Comparison of ENCODE assay signal across 1 cellular context in the genomic region with DNA sequence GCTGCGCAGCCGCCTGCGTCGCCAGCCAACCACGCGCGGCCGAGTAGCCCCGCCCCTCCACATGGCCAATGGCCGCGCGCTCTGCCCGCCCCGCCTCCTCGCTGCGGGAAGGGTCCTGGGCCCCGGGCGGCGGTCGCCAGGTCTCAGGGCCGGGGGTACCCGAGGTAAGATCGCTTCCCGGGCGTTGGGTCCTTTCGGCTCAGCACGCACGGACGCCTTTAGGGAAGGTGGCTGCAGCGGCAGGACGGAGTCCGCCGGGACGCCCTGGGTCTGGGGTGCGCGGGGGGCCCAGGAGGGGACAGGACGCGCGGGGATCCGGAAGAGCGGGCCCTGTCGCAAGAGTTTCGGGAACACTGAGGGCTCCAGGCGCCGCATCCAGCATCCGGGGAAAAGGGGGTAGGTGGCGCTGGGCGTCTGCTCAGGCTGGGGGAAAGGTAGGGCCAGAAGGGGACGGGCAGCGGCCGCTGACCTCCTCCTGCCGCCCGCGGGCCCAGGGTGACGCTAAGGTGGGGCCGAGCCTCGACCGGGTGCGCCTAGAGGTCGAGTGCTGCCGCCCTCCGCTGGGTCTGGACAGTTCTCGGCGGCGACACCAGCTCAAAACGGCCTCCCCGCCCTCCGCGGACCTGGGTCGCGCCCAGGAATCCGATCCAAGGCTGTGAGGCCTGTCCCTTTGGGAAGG.
TF ChIP-seq lines count a peak whose summit lies in the region.

Gene MAVS (plus strand): TSS at position 95 of the 679 bp plus-strand sequence. CDS start 7,791 bp downstream, outside the sequence.

TF ChIP-seq in HepG2, 621 proteins besides CTCF, POLR2A, EP300 and RAD21 (continued from another document and continues in another):
- TF ChIP-seq JUN (CRISPR knock-in tag; IDR thresholded peaks at IDR 0.05) = no peak
- TF ChIP-seq, protein P1, sequence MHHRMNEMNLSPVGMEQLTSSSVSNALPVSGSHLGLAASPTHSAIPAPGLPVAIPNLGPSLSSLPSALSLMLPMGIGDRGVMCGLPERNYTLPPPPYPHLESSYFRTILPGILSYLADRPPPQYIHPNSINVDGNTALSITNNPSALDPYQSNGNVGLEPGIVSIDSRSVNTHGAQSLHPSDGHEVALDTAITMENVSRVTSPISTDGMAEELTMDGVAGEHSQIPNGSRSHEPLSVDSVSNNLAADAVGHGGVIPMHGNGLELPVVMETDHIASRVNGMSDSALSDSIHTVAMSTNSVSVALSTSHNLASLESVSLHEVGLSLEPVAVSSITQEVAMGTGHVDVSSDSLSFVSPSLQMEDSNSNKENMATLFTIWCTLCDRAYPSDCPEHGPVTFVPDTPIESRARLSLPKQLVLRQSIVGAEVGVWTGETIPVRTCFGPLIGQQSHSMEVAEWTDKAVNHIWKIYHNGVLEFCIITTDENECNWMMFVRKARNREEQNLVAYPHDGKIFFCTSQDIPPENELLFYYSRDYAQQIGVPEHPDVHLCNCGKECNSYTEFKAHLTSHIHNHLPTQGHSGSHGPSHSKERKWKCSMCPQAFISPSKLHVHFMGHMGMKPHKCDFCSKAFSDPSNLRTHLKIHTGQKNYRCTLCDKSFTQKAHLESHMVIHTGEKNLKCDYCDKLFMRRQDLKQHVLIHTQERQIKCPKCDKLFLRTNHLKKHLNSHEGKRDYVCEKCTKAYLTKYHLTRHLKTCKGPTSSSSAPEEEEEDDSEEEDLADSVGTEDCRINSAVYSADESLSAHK (CRISPR knock-in tag; IDR thresholded peaks at IDR 0.05; ENCODE audit: borderline replicate concordance) = no peak; the same call in 1 of the 2 replicates
- TF ChIP-seq ZNF335 (CRISPR knock-in tag; IDR thresholded peaks at IDR 0.05) = peak; percentile 78; the same call in 1 of the 2 replicates
- TF ChIP-seq PCBP2 (optimal IDR thresholded peaks at IDR 0.05; ENCODE audit: low read depth, low read length, poor library complexity, severe bottlenecking) = no peak
- TF ChIP-seq, protein P2, sequence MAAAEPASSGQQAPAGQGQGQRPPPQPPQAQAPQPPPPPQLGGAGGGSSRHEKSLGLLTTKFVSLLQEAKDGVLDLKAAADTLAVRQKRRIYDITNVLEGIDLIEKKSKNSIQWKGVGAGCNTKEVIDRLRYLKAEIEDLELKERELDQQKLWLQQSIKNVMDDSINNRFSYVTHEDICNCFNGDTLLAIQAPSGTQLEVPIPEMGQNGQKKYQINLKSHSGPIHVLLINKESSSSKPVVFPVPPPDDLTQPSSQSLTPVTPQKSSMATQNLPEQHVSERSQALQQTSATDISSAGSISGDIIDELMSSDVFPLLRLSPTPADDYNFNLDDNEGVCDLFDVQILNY (CRISPR knock-in tag; conservative IDR thresholded peaks at IDR 0.05) = peak; percentile 63; the same call in 1 of the 2 replicates
- peak; percentile 86 for TF ChIP-seq YY1 (IDR thresholded peaks at IDR 0.05; ENCODE audit: insufficient read depth, insufficient replicate concordance, low read depth, low read length)
- no peak for TF ChIP-seq SMARCC2 (IDR thresholded peaks at IDR 0.05)
- TF ChIP-seq HMG20A (CRISPR knock-in tag; IDR thresholded peaks at IDR 0.05; ENCODE audit: borderline replicate concordance) = no peak
- TF ChIP-seq, protein P3, sequence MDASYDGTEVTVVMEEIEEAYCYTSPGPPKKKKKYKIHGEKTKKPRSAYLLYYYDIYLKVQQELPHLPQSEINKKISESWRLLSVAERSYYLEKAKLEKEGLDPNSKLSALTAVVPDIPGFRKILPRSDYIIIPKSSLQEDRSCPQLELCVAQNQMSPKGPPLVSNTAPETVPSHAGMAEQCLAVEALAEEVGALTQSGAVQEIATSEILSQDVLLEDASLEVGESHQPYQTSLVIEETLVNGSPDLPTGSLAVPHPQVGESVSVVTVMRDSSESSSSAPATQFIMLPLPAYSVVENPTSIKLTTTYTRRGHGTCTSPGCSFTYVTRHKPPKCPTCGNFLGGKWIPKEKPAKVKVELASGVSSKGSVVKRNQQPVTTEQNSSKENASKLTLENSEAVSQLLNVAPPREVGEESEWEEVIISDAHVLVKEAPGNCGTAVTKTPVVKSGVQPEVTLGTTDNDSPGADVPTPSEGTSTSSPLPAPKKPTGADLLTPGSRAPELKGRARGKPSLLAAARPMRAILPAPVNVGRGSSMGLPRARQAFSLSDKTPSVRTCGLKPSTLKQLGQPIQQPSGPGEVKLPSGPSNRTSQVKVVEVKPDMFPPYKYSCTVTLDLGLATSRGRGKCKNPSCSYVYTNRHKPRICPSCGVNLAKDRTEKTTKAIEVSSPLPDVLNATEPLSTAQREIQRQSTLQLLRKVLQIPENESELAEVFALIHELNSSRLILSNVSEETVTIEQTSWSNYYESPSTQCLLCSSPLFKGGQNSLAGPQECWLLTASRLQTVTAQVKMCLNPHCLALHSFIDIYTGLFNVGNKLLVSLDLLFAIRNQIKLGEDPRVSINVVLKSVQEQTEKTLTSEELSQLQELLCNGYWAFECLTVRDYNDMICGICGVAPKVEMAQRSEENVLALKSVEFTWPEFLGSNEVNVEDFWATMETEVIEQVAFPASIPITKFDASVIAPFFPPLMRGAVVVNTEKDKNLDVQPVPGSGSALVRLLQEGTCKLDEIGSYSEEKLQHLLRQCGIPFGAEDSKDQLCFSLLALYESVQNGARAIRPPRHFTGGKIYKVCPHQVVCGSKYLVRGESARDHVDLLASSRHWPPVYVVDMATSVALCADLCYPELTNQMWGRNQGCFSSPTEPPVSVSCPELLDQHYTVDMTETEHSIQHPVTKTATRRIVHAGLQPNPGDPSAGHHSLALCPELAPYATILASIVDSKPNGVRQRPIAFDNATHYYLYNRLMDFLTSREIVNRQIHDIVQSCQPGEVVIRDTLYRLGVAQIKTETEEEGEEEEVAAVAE (CRISPR knock-in tag; IDR thresholded peaks at IDR 0.05; ENCODE audit: borderline replicate concordance) = peak; percentile 19; the same call in 1 of the 2 replicates
- peak; percentile 38; the same call in 1 of the 2 replicates for TF ChIP-seq MYNN (CRISPR knock-in tag; IDR thresholded peaks at IDR 0.05; ENCODE audit: low read depth)
- peak; percentile 96 for TF ChIP-seq KDM2A (CRISPR knock-in tag; IDR thresholded peaks at IDR 0.05; ENCODE audit: borderline replicate concordance, low read depth)
- TF ChIP-seq, protein P4, sequence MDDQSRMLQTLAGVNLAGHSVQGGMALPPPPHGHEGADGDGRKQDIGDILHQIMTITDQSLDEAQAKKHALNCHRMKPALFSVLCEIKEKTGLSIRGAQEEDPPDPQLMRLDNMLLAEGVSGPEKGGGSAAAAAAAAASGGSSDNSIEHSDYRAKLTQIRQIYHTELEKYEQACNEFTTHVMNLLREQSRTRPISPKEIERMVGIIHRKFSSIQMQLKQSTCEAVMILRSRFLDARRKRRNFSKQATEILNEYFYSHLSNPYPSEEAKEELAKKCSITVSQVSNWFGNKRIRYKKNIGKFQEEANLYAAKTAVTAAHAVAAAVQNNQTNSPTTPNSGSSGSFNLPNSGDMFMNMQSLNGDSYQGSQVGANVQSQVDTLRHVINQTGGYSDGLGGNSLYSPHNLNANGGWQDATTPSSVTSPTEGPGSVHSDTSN (CRISPR knock-in tag; IDR thresholded peaks at IDR 0.05; ENCODE audit: borderline replicate concordance) = 0 out of 2 replicates have a peak, but pooled peaks have one; percentile 43
- no peak for TF ChIP-seq ZNF382 (CRISPR knock-in tag; IDR thresholded peaks at IDR 0.05; ENCODE audit: borderline replicate concordance)
- peak; percentile 99 for TF ChIP-seq EEA1 (CRISPR knock-in tag; IDR thresholded peaks at IDR 0.05; ENCODE audit: borderline replicate concordance)
- TF ChIP-seq, protein P5, sequence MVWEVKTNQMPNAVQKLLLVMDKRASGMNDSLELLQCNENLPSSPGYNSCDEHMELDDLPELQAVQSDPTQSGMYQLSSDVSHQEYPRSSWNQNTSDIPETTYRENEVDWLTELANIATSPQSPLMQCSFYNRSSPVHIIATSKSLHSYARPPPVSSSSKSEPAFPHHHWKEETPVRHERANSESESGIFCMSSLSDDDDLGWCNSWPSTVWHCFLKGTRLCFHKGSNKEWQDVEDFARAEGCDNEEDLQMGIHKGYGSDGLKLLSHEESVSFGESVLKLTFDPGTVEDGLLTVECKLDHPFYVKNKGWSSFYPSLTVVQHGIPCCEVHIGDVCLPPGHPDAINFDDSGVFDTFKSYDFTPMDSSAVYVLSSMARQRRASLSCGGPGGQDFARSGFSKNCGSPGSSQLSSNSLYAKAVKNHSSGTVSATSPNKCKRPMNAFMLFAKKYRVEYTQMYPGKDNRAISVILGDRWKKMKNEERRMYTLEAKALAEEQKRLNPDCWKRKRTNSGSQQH (CRISPR knock-in tag; IDR thresholded peaks at IDR 0.05; ENCODE audit: low read depth) = peak; percentile 82; the same call in 1 of the 2 replicates
- peak; percentile 94 for TF ChIP-seq ZMYM4 (CRISPR knock-in tag; IDR thresholded peaks at IDR 0.05)
- TF ChIP-seq FLYWCH1 (CRISPR knock-in tag; IDR thresholded peaks at IDR 0.05) = peak; percentile 88; the same call in 1 of the 2 replicates
- TF ChIP-seq, protein P6, sequence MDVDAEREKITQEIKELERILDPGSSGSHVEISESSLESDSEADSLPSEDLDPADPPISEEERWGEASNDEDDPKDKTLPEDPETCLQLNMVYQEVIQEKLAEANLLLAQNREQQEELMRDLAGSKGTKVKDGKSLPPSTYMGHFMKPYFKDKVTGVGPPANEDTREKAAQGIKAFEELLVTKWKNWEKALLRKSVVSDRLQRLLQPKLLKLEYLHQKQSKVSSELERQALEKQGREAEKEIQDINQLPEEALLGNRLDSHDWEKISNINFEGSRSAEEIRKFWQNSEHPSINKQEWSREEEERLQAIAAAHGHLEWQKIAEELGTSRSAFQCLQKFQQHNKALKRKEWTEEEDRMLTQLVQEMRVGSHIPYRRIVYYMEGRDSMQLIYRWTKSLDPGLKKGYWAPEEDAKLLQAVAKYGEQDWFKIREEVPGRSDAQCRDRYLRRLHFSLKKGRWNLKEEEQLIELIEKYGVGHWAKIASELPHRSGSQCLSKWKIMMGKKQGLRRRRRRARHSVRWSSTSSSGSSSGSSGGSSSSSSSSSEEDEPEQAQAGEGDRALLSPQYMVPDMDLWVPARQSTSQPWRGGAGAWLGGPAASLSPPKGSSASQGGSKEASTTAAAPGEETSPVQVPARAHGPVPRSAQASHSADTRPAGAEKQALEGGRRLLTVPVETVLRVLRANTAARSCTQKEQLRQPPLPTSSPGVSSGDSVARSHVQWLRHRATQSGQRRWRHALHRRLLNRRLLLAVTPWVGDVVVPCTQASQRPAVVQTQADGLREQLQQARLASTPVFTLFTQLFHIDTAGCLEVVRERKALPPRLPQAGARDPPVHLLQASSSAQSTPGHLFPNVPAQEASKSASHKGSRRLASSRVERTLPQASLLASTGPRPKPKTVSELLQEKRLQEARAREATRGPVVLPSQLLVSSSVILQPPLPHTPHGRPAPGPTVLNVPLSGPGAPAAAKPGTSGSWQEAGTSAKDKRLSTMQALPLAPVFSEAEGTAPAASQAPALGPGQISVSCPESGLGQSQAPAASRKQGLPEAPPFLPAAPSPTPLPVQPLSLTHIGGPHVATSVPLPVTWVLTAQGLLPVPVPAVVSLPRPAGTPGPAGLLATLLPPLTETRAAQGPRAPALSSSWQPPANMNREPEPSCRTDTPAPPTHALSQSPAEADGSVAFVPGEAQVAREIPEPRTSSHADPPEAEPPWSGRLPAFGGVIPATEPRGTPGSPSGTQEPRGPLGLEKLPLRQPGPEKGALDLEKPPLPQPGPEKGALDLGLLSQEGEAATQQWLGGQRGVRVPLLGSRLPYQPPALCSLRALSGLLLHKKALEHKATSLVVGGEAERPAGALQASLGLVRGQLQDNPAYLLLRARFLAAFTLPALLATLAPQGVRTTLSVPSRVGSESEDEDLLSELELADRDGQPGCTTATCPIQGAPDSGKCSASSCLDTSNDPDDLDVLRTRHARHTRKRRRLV (CRISPR knock-in tag; IDR thresholded peaks at IDR 0.05) = peak; percentile 40
- TF ChIP-seq ZNF12 (CRISPR knock-in tag; IDR thresholded peaks at IDR 0.05) = no peak; the same call in 1 of the 2 replicates
- TF ChIP-seq MIER3 (CRISPR knock-in tag; IDR thresholded peaks at IDR 0.05; ENCODE audit: borderline replicate concordance) = no peak
- TF ChIP-seq ATF6 (CRISPR knock-in tag; conservative IDR thresholded peaks at IDR 0.05) = no peak
- TF ChIP-seq ZNF549 (CRISPR knock-in tag; IDR thresholded peaks at IDR 0.05) = no peak
- peak; percentile 81 for TF ChIP-seq LBX2 (CRISPR knock-in tag; IDR thresholded peaks at IDR 0.05; ENCODE audit: borderline replicate concordance)
- TF ChIP-seq FOXA1 (IDR thresholded peaks at IDR 0.05) = no peak
- TF ChIP-seq FOXA1 (CRISPR knock-in tag; IDR thresholded peaks at IDR 0.05) = no peak
- no peak; the same call in 1 of the 2 replicates for TF ChIP-seq FOXP4 (CRISPR knock-in tag; IDR thresholded peaks at IDR 0.05)
- peak; percentile 81 for TF ChIP-seq TMF1 (CRISPR knock-in tag; IDR thresholded peaks at IDR 0.05; ENCODE audit: low read depth)
- no peak for TF ChIP-seq ZNF576 (CRISPR knock-in tag; IDR thresholded peaks at IDR 0.05)
- peak; percentile 54; the same call in 1 of the 2 replicates for TF ChIP-seq SP140L (CRISPR knock-in tag; IDR thresholded peaks at IDR 0.05; ENCODE audit: borderline replicate concordance)
- TF ChIP-seq ZNF205 (CRISPR knock-in tag; IDR thresholded peaks at IDR 0.05) = peak; percentile 85; the same call in 1 of the 2 replicates
- no peak for TF ChIP-seq KDM1A (CRISPR knock-in tag; IDR thresholded peaks at IDR 0.05)
- TF ChIP-seq ZNF225 (CRISPR knock-in tag; IDR thresholded peaks at IDR 0.05) = peak; percentile 90
